ENCODE assay signal across 1 cellular context in genomic region chr9:27586200-27586599, GRCh38.
TF ChIP-seq lines count a peak whose summit lies in the region.

No MANE protein-coding gene starts in this region.

TF ChIP-seq in GM12878, 131 proteins besides CTCF, POLR2A, EP300 and RAD21 (continued from another document):
- TF ChIP-seq PKNOX1 (IDR thresholded peaks at IDR 0.05): no peak
- no peak for TF ChIP-seq ZBED1 (IDR thresholded peaks at IDR 0.05; ENCODE audit: borderline replicate concordance)
